Comparison of ENCODE assay signal across 8 cellular contexts in the genomic region with DNA sequence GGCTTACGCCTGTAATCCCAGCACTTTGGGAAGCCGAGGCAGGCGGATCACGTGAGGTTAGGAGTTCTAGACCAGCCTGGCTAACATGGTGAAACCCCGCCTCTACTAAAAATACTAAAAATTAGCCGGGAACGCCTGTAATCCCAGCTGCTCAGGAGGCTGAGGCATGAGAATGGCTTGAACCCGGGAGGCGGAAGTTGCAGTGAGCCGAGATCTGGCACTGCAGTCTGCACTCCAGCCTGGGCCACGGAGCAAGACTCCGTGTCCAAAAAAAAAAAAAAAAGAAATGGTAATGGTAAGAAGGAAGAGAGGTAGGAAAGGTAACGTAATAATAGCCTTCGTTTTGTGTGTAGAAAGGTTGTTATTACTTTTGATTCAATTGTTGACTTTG. TPM values are rescaled to one million over a fixed set of nuclear protein-coding genes. Genes with fewer than 3 reads are reported as not detected.
DNase-seq lines count a peak whose midpoint lies in the region.

No MANE protein-coding gene starts in this region.

- H3K27ac ChIP-seq in subcutaneous abdominal adipose tissue (ENCODE audit: low read depth, low read length), result peak overlapping the region; percentile 94

- no peaks in the 10 kb centered on the region for H3K9me3 ChIP-seq in subcutaneous abdominal adipose tissue (ENCODE audit: control insufficient read depth in 5 of 5, low read length in 5 of 5)

- no peaks in the 10 kb centered on the region for H3K9me3 Mint-ChIP-seq in activated T-cell treated with anti-CD3 and anti-CD28 coated beads, Interleukin-2, amount 50 U/mL, for 24 hours
- H3K9me3 Mint-ChIP-seq in activated T-helper 1 cell treated with anti-CD3 and anti-CD28 coated beads, Interleukin-12 subunit alpha, Interleukin-12 subunit beta, Interleukin-2, Interleukin-4 antibody, amounts not matched to agents 30 ng/mL and 10 ng/mL and 1 ng/mL, durations not matched to agents 14 hours and 24 hours and 36 hours, result no peaks in the 10 kb centered on the region
- no peaks in the 10 kb centered on the region for H3K9me3 Mint-ChIP-seq in immature natural killer cell

- peaks cover 21 to 39% (median 31%) of the 10 kb centered on the region in 5 donors for H3K36me3 ChIP-seq in subcutaneous abdominal adipose tissue (ENCODE audit: control insufficient read depth in 5 of 5, insufficient read depth in 5 of 5, low read length in 5 of 5)

- peaks cover 9 to 26% (median 23%) of the 10 kb centered on the region in 5 donors for H3K4me1 ChIP-seq in subcutaneous abdominal adipose tissue (ENCODE audit: control insufficient read depth in 5 of 5, insufficient read depth in 5 of 5, low read length in 5 of 5)

- no peak for DNase-seq in activated T-cell treated with anti-CD3 and anti-CD28 coated beads, Interleukin-2, amount 50 U/mL, for 24 hours
- DNase-seq in activated T-cell treated with anti-CD3 and anti-CD28 coated beads for 4 hours (no peak), immature natural killer cell (no peak), UCSD-AML1 (lab: John Stamatoyannopoulos, UW; ENCODE audit: unreplicated experiment) (no peak), SHP77 (lab: John Stamatoyannopoulos, UW) (no peak)
- DNase-seq in activated T-helper 1 cell treated with anti-CD3 and anti-CD28 coated beads, Interleukin-12 subunit alpha, Interleukin-12 subunit beta, Interleukin-2, Interleukin-4 antibody, amounts not matched to agents 30 ng/mL and 10 ng/mL and 1 ng/mL, durations not matched to agents 14 hours and 24 hours and 36 hours (ENCODE audit: low spot score), result no peak
- DNase-seq in activated effector memory CD4-positive, alpha-beta T cell treated with anti-CD3 and anti-CD28 coated beads, Interleukin-2, amount 50 U/mL, for 16 hours, result no peak

- peak overlapping the region; percentile 79 to 98 (median 95) for H3K4me3 ChIP-seq in subcutaneous abdominal adipose tissue (ENCODE audit: low read depth in 1 of 5, low read length in 5 of 5)

- H3K4me3 Mint-ChIP-seq in activated T-cell treated with anti-CD3 and anti-CD28 coated beads, Interleukin-2, amount 50 U/mL, for 24 hours, result peak overlapping the region; percentile 95
- peak overlapping the region; percentile 93 for H3K4me3 Mint-ChIP-seq in activated T-helper 1 cell treated with anti-CD3 and anti-CD28 coated beads, Interleukin-12 subunit alpha, Interleukin-12 subunit beta, Interleukin-2, Interleukin-4 antibody, amounts not matched to agents 30 ng/mL and 10 ng/mL and 1 ng/mL, durations not matched to agents 14 hours and 24 hours and 36 hours
- H3K4me3 Mint-ChIP-seq in immature natural killer cell, result peak overlapping the region; percentile 87 to 97 (median 97)

- no peaks in the 10 kb centered on the region for H3K27me3 Mint-ChIP-seq in activated T-cell treated with anti-CD3 and anti-CD28 coated beads, Interleukin-2, amount 50 U/mL, for 24 hours
- H3K27me3 Mint-ChIP-seq in activated T-helper 1 cell treated with anti-CD3 and anti-CD28 coated beads, Interleukin-12 subunit alpha, Interleukin-12 subunit beta, Interleukin-2, Interleukin-4 antibody, amounts not matched to agents 30 ng/mL and 10 ng/mL and 1 ng/mL, durations not matched to agents 14 hours and 24 hours and 36 hours (ENCODE audit: insufficient read depth), result no peaks in the 10 kb centered on the region
- peaks cover 4 to 9% (median 6%) of the 10 kb centered on the region in 3 donors for H3K27me3 Mint-ChIP-seq in immature natural killer cell (ENCODE audit: low read depth in 3 of 3)

- peak overlapping the region; percentile 98 for H3K27ac Mint-ChIP-seq in activated T-cell treated with anti-CD3 and anti-CD28 coated beads, Interleukin-2, amount 50 U/mL, for 24 hours
- peak overlapping the region; percentile 94 for H3K27ac Mint-ChIP-seq in activated T-helper 1 cell treated with anti-CD3 and anti-CD28 coated beads, Interleukin-12 subunit alpha, Interleukin-12 subunit beta, Interleukin-2, Interleukin-4 antibody, amounts not matched to agents 30 ng/mL and 10 ng/mL and 1 ng/mL, durations not matched to agents 14 hours and 24 hours and 36 hours
- peak overlapping the region in 5 of 6 donors; percentile 70 to 99 (median 94) for H3K27ac Mint-ChIP-seq in immature natural killer cell

- no peaks in the 10 kb centered on the region for H3K27me3 ChIP-seq in subcutaneous abdominal adipose tissue (ENCODE audit: control insufficient read depth in 5 of 5, insufficient read depth in 4 of 5, low read length in 5 of 5)

- peak overlapping the region; percentile 82 to 99 (median 94) for H3K9ac ChIP-seq in subcutaneous abdominal adipose tissue (ENCODE audit: low read length in 5 of 5)

- peaks cover 63% of the 10 kb centered on the region for H3K36me3 Mint-ChIP-seq in activated T-cell treated with anti-CD3 and anti-CD28 coated beads, Interleukin-2, amount 50 U/mL, for 24 hours (ENCODE audit: low read depth)
- peaks cover 21% of the 10 kb centered on the region for H3K36me3 Mint-ChIP-seq in activated T-helper 1 cell treated with anti-CD3 and anti-CD28 coated beads, Interleukin-12 subunit alpha, Interleukin-12 subunit beta, Interleukin-2, Interleukin-4 antibody, amounts not matched to agents 30 ng/mL and 10 ng/mL and 1 ng/mL, durations not matched to agents 14 hours and 24 hours and 36 hours (ENCODE audit: low read depth)
- peaks cover 3 to 10% (median 4%) of the 10 kb centered on the region in 3 donors for H3K36me3 Mint-ChIP-seq in immature natural killer cell

- intact Hi-C loops in activated T-helper 1 cell treated with anti-CD3 and anti-CD28 coated beads, Interleukin-12 subunit alpha, Interleukin-12 subunit beta, Interleukin-2, Interleukin-4 antibody, amounts not matched to agents 30 ng/mL and 10 ng/mL and 1 ng/mL, durations not matched to agents 14 hours and 24 hours and 36 hours (cut with micrococcal nuclease), result loop anchor here (2.0 to 5.0 kb wide), 4 partner anchors 16 to 652 kb away; partner anchors contain the start of gene RPP38

- H3K4me1 Mint-ChIP-seq in activated T-cell treated with anti-CD3 and anti-CD28 coated beads, Interleukin-2, amount 50 U/mL, for 24 hours (ENCODE audit: low read depth), result peaks cover 30% of the 10 kb centered on the region
- H3K4me1 Mint-ChIP-seq in activated T-helper 1 cell treated with anti-CD3 and anti-CD28 coated beads, Interleukin-12 subunit alpha, Interleukin-12 subunit beta, Interleukin-2, Interleukin-4 antibody, amounts not matched to agents 30 ng/mL and 10 ng/mL and 1 ng/mL, durations not matched to agents 14 hours and 24 hours and 36 hours (ENCODE audit: low read depth), result peaks cover 20% of the 10 kb centered on the region
- peaks cover 25 to 36% of the 10 kb centered on the region in 2 donors for H3K4me1 Mint-ChIP-seq in immature natural killer cell

RNA-seq across cellular contexts. Expression of gene HSPA14, which starts 1.2 kb away (rescaled TPM):
- 36.6 and 38.0 TPM in 2 replicates for total RNA-seq in activated T-helper 1 cell treated with anti-CD3 and anti-CD28 coated beads, Interleukin-12 subunit alpha, Interleukin-12 subunit beta, Interleukin-2, Interleukin-4 antibody, amounts not matched to agents 30 ng/mL and 10 ng/mL and 1 ng/mL, durations not matched to agents 14 hours and 24 hours and 36 hours
- 10 to 100 TPM; 17.0 to 22.0 (median 19.0) TPM for polyA plus RNA-seq in immature natural killer cell

RNA-seq across cellular contexts. Expression of gene MSANTD7, which starts 1.2 kb away (rescaled TPM):
- total RNA-seq in activated T-helper 1 cell treated with anti-CD3 and anti-CD28 coated beads, Interleukin-12 subunit alpha, Interleukin-12 subunit beta, Interleukin-2, Interleukin-4 antibody, amounts not matched to agents 30 ng/mL and 10 ng/mL and 1 ng/mL, durations not matched to agents 14 hours and 24 hours and 36 hours, result 26.7 and 29.6 TPM in 2 replicates
- 10 to 100 TPM; 10.1 to 21.3 (median 13.6) TPM for polyA plus RNA-seq in immature natural killer cell

RNA-seq across cellular contexts. Expression of gene CDNF, which starts 1.5 kb away (rescaled TPM):
- 0.47 and 0.93 TPM in 2 replicates for total RNA-seq in activated T-helper 1 cell treated with anti-CD3 and anti-CD28 coated beads, Interleukin-12 subunit alpha, Interleukin-12 subunit beta, Interleukin-2, Interleukin-4 antibody, amounts not matched to agents 30 ng/mL and 10 ng/mL and 1 ng/mL, durations not matched to agents 14 hours and 24 hours and 36 hours
- 1 to 10 TPM in 1 of 3 donors, under 1 TPM in 1, not detected in 1; 0.58 to 1.3 TPM for polyA plus RNA-seq in immature natural killer cell

RNA-seq across cellular contexts. Expression of gene SUV39H2, which starts 39.4 kb away (rescaled TPM):
- 43.3 and 51.7 TPM in 2 replicates for total RNA-seq in activated T-helper 1 cell treated with anti-CD3 and anti-CD28 coated beads, Interleukin-12 subunit alpha, Interleukin-12 subunit beta, Interleukin-2, Interleukin-4 antibody, amounts not matched to agents 30 ng/mL and 10 ng/mL and 1 ng/mL, durations not matched to agents 14 hours and 24 hours and 36 hours
- 1 to 10 TPM in 2 of 3 donors, not detected in 1; 2.6 to 5.0 TPM for polyA plus RNA-seq in immature natural killer cell
